Comparison of ENCODE assay signal across 20 cellular contexts in the genomic region with DNA sequence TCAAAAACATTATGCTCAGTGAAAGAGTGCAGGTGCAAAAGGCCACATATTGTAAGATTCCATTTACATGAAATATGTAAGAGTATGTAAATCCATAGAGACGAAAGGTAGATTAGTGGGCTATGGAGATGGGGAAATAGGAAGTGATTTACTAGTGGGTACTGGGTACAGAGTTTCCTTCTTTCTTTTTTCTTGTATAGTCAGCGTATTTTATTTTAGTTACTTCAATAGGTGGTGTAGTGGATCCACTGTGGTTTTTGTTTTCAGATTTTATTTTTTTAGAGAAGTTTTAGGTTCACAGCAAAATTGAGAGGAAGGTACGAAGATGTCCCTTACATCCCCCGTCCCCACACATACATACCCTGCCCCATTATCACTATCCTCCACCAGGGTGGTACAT. TPM values are rescaled to one million over a fixed set of nuclear protein-coding genes. Genes with fewer than 3 reads are reported as not detected.
DNase-seq lines count a peak whose midpoint lies in the region; ATAC-seq, FAIRE-seq and TF ChIP-seq lines count a peak whose summit lies in the region.
"Had no signal": no experiment of that assay in that cellular context is flagged by ENCODE, and none has a peak within 500 bp of the region (broad histone marks: within the 10 kb centered on the region; RNA-seq: fewer than 3 reads in every experiment).

No MANE protein-coding gene starts in this region.

- TF ChIP-seq POLR2A in A549 (IDR thresholded peaks at IDR 0.05; ENCODE audit: low read length), result no peak
- no peak for TF ChIP-seq POLR2A in IMR-90 (IDR thresholded peaks at IDR 0.05; ENCODE audit: low read depth, low read length)
- TF ChIP-seq POLR2A in K562 (conservative IDR thresholded peaks at IDR 0.05), result no peak
- TF ChIP-seq POLR2A in transverse colon (IDR thresholded peaks at IDR 0.05), result no peak

- H3K4ac ChIP-seq in IMR-90 (ENCODE audit: low read depth, low read length), result no peak overlapping the region

- H2AFZ ChIP-seq in IMR-90 (replicated peaks; ENCODE audit: low read length, poor library complexity) (no peak overlapping the region), K562 (ENCODE audit: low read depth, low read length) (no peak overlapping the region)

- no peaks in the 10 kb centered on the region for H3K79me2 ChIP-seq in K562 (ENCODE audit: control insufficient read depth, insufficient read depth, low read length)

- TF ChIP-seq CTCF in A549 (IDR thresholded peaks at IDR 0.05) (no peak), IMR-90 (conservative IDR thresholded peaks at IDR 0.05; ENCODE audit: low read depth, low read length) (no peak), K562 (IDR thresholded peaks at IDR 0.05 in 2 of 3, conservative IDR thresholded peaks at IDR 0.05 in 1 of 3; ENCODE audit: insufficient read depth in 2 of 3, low read depth in 1 of 3, low read length in 3 of 3) (no peak), transverse colon (IDR thresholded peaks at IDR 0.05) (no peak)

- H3K4me2 ChIP-seq in A549 (no peak overlapping the region), IMR-90 (ENCODE audit: low read depth, low read length) (no peak overlapping the region), K562 (ENCODE audit: insufficient read depth, low read length) (no peak overlapping the region)

- H3K9ac ChIP-seq in IMR-90 (ENCODE audit: low read depth, low read length) (no peak overlapping the region), K562 (ENCODE audit: insufficient read depth in 1 of 2, low read depth in 2 of 2, low read length in 2 of 2) (no peak overlapping the region)
- H3K9ac ChIP-seq: BLaER1 treated with 17β-estradiol and CSF1 and Interleukin-3, amounts not matched to agents 10 nM and 100 nM had no signal

- TF ChIP-seq EP300 in A549 (IDR thresholded peaks at IDR 0.05) (no peak), K562 (IDR thresholded peaks at IDR 0.05; ENCODE audit: low read length) (no peak), transverse colon (IDR thresholded peaks at IDR 0.05; ENCODE audit: low read depth) (no peak)

- H3K4me3 ChIP-seq in A549 (no peak overlapping the region), IMR-90 (ENCODE audit: insufficient read depth, low read depth, low read length) (no peak overlapping the region), K562 (no peak overlapping the region), transverse colon (no peak overlapping the region)
- H3K4me3 ChIP-seq: BLaER1 treated with 17β-estradiol and CSF1 and Interleukin-3, amounts not matched to agents 10 nM and 100 nM had no signal

- CTCF ChIA-PET in A549 (lab: Yijun Ruan, JAX) (no interaction called here), IMR-90 (lab: Yijun Ruan, JAX) (no interaction called here), K562 (lab: Yijun Ruan, JAX; ENCODE audit: low intra/inter-chr PET ratio) (no interaction called here)

- H4K5ac ChIP-seq in IMR-90 (ENCODE audit: low read depth, low read length), result no peak overlapping the region

- no peaks in the 10 kb centered on the region for H4K20me1 ChIP-seq in IMR-90 (ENCODE audit: insufficient read depth, low read length)
- H4K20me1 ChIP-seq in K562 (replicated peaks; ENCODE audit: control insufficient read depth, insufficient read depth, low read length), result no peaks in the 10 kb centered on the region
- H4K20me1 ChIP-seq: BLaER1 treated with 17β-estradiol and CSF1 and Interleukin-3, amounts not matched to agents 10 nM and 100 nM had no signal

- intact Hi-C loops in IMR-90 (cut with micrococcal nuclease), result no loop called here
- intact Hi-C loops in K562 (cut with micrococcal nuclease), result no loop called here
- intact Hi-C loops in transverse colon (cut with DNase I; ENCODE audit: low total_unique reads), result no loop called here

- no peaks in the 10 kb centered on the region for H3K9me3 ChIP-seq in A549
- no peaks in the 10 kb centered on the region for H3K9me3 ChIP-seq in IMR-90 (ENCODE audit: control insufficient read depth, insufficient read depth, low read length)
- no peaks in the 10 kb centered on the region for H3K9me3 ChIP-seq in K562 (replicated peaks; ENCODE audit: control insufficient read depth, insufficient read depth, low read depth, low read length)
- H3K9me3 ChIP-seq in transverse colon, result no peaks in the 10 kb centered on the region
- H3K9me3 ChIP-seq: BLaER1 treated with 17β-estradiol and CSF1 and Interleukin-3, amounts not matched to agents 10 nM and 100 nM; Caco-2 had no signal

- DNase-seq in A549 (ENCODE audit: low read depth in 1 of 2, low spot score in 1 of 2) (no peak), IMR-90 (no peak), K562 (ENCODE audit: extremely low read depth in 1 of 4, low spot score in 3 of 4) (no peak), NCI-H774 (lab: John Stamatoyannopoulos, UW) (no peak), transverse colon (no peak)
- DNase-seq: 8988T; AML-193; Caco-2; Calu3; CD4-positive, alpha-beta T cell; CD8-positive, alpha-beta T cell; DMS79 treated with DMSO at 0.1 percent for 48 hours; GF-D8 had no signal

- FAIRE-seq in A549 (lab: Jason Lieb, UNC) (no peak), K562 (lab: Jason Lieb, UNC) (no peak)
- FAIRE-seq: A204.1, D721Med, G401.6, GM12891, GM19239 had no signal

- H3K9me1 ChIP-seq in IMR-90 (ENCODE audit: insufficient read depth, low read length), result no peaks in the 10 kb centered on the region
- H3K9me1 ChIP-seq in K562 (ENCODE audit: control insufficient read depth, insufficient read depth, low read length), result no peaks in the 10 kb centered on the region

- H2BK120ac ChIP-seq in IMR-90 (ENCODE audit: low read depth, low read length), result no peak overlapping the region

- no peak overlapping the region for H2BK20ac ChIP-seq in IMR-90 (ENCODE audit: low read depth, low read length)

- in situ Hi-C loops in IMR-90 (cut with MboI; ENCODE audit: low sequenced_read_pairs) (no loop called here), K562 (cut with MboI) (no loop called here), transverse colon (cut with MboI; ENCODE audit: low pct_ligation_motif_present in 1 of 4, low pct_unique_long_range_greater_than_20kb in 1 of 4, low sequenced_read_pairs in 3 of 4) (no loop called here)

- no TSS peak for BruUV-seq in IMR-90 (replicated peaks; lab: Mats Ljungman, UMichigan)
- BruUV-seq in K562 (replicated peaks; lab: Mats Ljungman, UMichigan), result no TSS peak

- H2BK5ac ChIP-seq in IMR-90 (ENCODE audit: low read depth, low read length, poor library complexity, severe bottlenecking), result no peak overlapping the region

- WGBS in A549 (ENCODE audit: missing lambda C conversion rate), result 86% methylated on average over 4 of the region's 4 CpGs
- no CpG with 5 or more reads among the region's 4 CpGs for WGBS in IMR-90 (ENCODE audit: extremely low coverage in 2 of 2, insufficient read length in 1 of 2), 2 experiments
- 28% methylated on average over 4 of the region's 4 CpGs for WGBS in K562 (ENCODE audit: insufficient coverage, low coverage, missing lambda C conversion rate)
- 89 to 91% methylated on average over 4 of the region's 4 CpGs for WGBS in transverse colon (ENCODE audit: low coverage in 1 of 2), 2 donors

- dilution Hi-C loops in IMR-90 (cut with HindIII; ENCODE audit: low sequenced_read_pairs, unreplicated experiment), result no loop called here

- no peak for TF ChIP-seq RAD21 in A549 (conservative IDR thresholded peaks at IDR 0.05 in 1 of 2, IDR thresholded peaks at IDR 0.05 in 1 of 2)
- no peak for TF ChIP-seq RAD21 in IMR-90 (IDR thresholded peaks at IDR 0.05; ENCODE audit: low read length)
- TF ChIP-seq RAD21 in K562 (CRISPR knock-in tag; conservative IDR thresholded peaks at IDR 0.05 in 1 of 2, IDR thresholded peaks at IDR 0.05 in 1 of 2), result no peak

- H3K79me1 ChIP-seq in IMR-90 (ENCODE audit: low read depth in 1 of 2, low read length in 2 of 2), result no peaks in the 10 kb centered on the region

- H3K27me3 ChIP-seq in IMR-90 (ENCODE audit: control insufficient read depth, insufficient read depth, low read length) (no peaks in the 10 kb centered on the region), K562 (ENCODE audit: control insufficient read depth in 2 of 2, insufficient read depth in 2 of 2, low read length in 2 of 2) (no peaks in the 10 kb centered on the region; a peak in 1 of 5 replicates), transverse colon (no peaks in the 10 kb centered on the region)
- H3K27me3 ChIP-seq: BLaER1 treated with 17β-estradiol and CSF1 and Interleukin-3, amounts not matched to agents 10 nM and 100 nM had no signal

- no peak overlapping the region for H4K8ac ChIP-seq in IMR-90 (ENCODE audit: low read depth in 2 of 2, low read length in 2 of 2)

- no peak overlapping the region for H3K27ac ChIP-seq in A549
- H3K27ac ChIP-seq in IMR-90 (ENCODE audit: insufficient read depth, low read length), result no peak overlapping the region
- no peak overlapping the region for H3K27ac ChIP-seq in K562 (ENCODE audit: extremely low read depth, low read depth, low read length)
- no peak overlapping the region for H3K27ac ChIP-seq in transverse colon
- H3K27ac ChIP-seq: BLaER1 treated with 17β-estradiol and CSF1 and Interleukin-3, amounts not matched to agents 10 nM and 100 nM; C4-2B had no signal

- H4K91ac ChIP-seq in IMR-90 (ENCODE audit: insufficient read depth, low read depth, low read length), result no peak overlapping the region

- H3K14ac ChIP-seq in IMR-90 (replicated peaks; ENCODE audit: low read depth, low read length), result no peak overlapping the region

- H2AK5ac ChIP-seq in IMR-90 (ENCODE audit: low read depth, low read length), result no peak overlapping the region

- no peak overlapping the region for H2BK15ac ChIP-seq in IMR-90 (ENCODE audit: low read depth, low read length)

- no peak overlapping the region for H3K18ac ChIP-seq in IMR-90 (ENCODE audit: low read depth, low read length)

- no peaks in the 10 kb centered on the region for H3K4me1 ChIP-seq in A549
- H3K4me1 ChIP-seq in IMR-90 (ENCODE audit: control insufficient read depth, insufficient read depth, low read length), result no peaks in the 10 kb centered on the region
- H3K4me1 ChIP-seq in K562 (replicated peaks in 1 of 2; ENCODE audit: control insufficient read depth in 2 of 2, insufficient read depth in 2 of 2, low read length in 2 of 2), result no peaks in the 10 kb centered on the region
- no peaks in the 10 kb centered on the region for H3K4me1 ChIP-seq in transverse colon
- H3K4me1 ChIP-seq: Caco-2 had no signal

- no peak overlapping the region for H3K56ac ChIP-seq in IMR-90 (ENCODE audit: extremely low read depth, insufficient read depth, low read length)

- no peaks in the 10 kb centered on the region for H3K36me3 ChIP-seq in IMR-90 (ENCODE audit: control insufficient read depth, insufficient read depth, low read length)
- H3K36me3 ChIP-seq in K562 (ENCODE audit: control insufficient read depth, insufficient read depth, low read length), result no peaks in the 10 kb centered on the region
- no peaks in the 10 kb centered on the region for H3K36me3 ChIP-seq in transverse colon
- H3K36me3 ChIP-seq: BLaER1 treated with 17β-estradiol and CSF1 and Interleukin-3, amounts not matched to agents 10 nM and 100 nM had no signal

- H2AK9ac ChIP-seq in IMR-90 (replicated peaks; ENCODE audit: low read depth, low read length, poor library complexity), result no peak overlapping the region

- no peak overlapping the region for H3K23ac ChIP-seq in IMR-90 (ENCODE audit: low read depth, low read length)

- POLR2A ChIA-PET in A549 (lab: Yijun Ruan, JAX) (no interaction called here), IMR-90 (lab: Charles Lee; ENCODE audit: unreplicated experiment) (no interaction called here), K562 (lab: Yijun Ruan, JAX) (no interaction called here)

- ATAC-seq in A549 (no peak), IMR-90 (ENCODE audit: low read depth) (no peak), K562 (no peak)
- ATAC-seq: CD8-positive, alpha-beta T cell had no signal

RNA-seq across cellular contexts. Expression of a gene that starts 6.1 kb away (rescaled TPM):
- polyA plus RNA-seq in A549 (2011; rRNA removed) (23.9 and 25.4 TPM in 2 replicates), A549 (2017; fragmentation: RNase III; extraction: RNeasy Plus Mini Kit Qiagen cat#74134 plus additional on column Dnase treatment) (10.1 to 12.6 TPM (median 12.5 TPM) in 3 replicates), IMR-90 (2012; rRNA removed) (13.1 and 13.2 TPM in 2 replicates), K562 (2011; rRNA removed) (26.0 and 30.8 TPM in 2 replicates), K562 (2014; fragmentation: Illumina TruSeq; extraction: Trizol) (17.8 and 21.3 TPM in 2 replicates), K562 (2014; fragmentation: Nextera tagmentation; extraction: Ambion mirVana) (1 to 10 TPM; 1.1 to 2.4 TPM), K562 (2014; rRNA removed) (25.2 and 28.0 TPM in 2 replicates)
- polyA plus RNA-seq in A549 (2012; cell fraction: cytosol; rRNA removed), result 15.0 and 17.8 TPM in 2 replicates
- polyA plus RNA-seq in A549 (2012; cell fraction: nucleus; rRNA removed), result 65.9 and 71.3 TPM in 2 replicates
- 50.1 and 62.5 TPM in 2 replicates for polyA minus RNA-seq in A549 (2011; rRNA and poly(A)+ RNA removed)
- total RNA-seq in IMR-90 (2012; rRNA removed) (21.0 and 23.1 TPM in 2 replicates), K562 (2014; rRNA removed) (30.0 and 34.9 TPM in 2 replicates), K562 (2014; rRNA removed; fragmentation: Illumina TruSeq; extraction: Trizol) (20.9 and 23.9 TPM in 2 replicates), K562 (2015; rRNA removed; fragmentation: Illumina TruSeq; extraction: Trizol) (19.0 and 20.9 TPM in 2 replicates), K562 (2021) (37.3 and 46.7 TPM in 2 replicates), transverse colon (10 to 100 TPM in 1 of 4 donors, 1 to 10 TPM in 3; 1.1 to 51.1 (median 7.1) TPM)
- 4.5 and 5.6 TPM in 2 replicates for polyA plus RNA-seq in IMR-90 (2012; cell fraction: cytosol; rRNA removed)
- 23.8 and 35.4 TPM in 2 replicates for polyA plus RNA-seq in IMR-90 (2012; cell fraction: nucleus; rRNA removed; ENCODE audit: low replicate concordance)
- 193 and 304 TPM in 2 replicates for total RNA-seq in K562 (2011; cell fraction: chromatin; rRNA removed; ENCODE audit: low replicate concordance)
- total RNA-seq in K562 (2011; cell fraction: nucleolus; rRNA removed), result 86.6 and 105 TPM in 2 replicates
- total RNA-seq in K562 (2011; cell fraction: nucleoplasm; rRNA removed), result 123 and 135 TPM in 2 replicates
- polyA plus RNA-seq in K562 (2011; cell fraction: cytosol; rRNA removed), result 13.6 and 15.8 TPM in 2 replicates
- polyA plus RNA-seq in K562 (2011; cell fraction: nucleus; rRNA removed), result 104 and 133 TPM in 2 replicates
- 22.1 and 28.0 TPM in 2 replicates for polyA plus RNA-seq in K562 (2012)
- polyA minus RNA-seq in K562 (2011; rRNA and poly(A)+ RNA removed), result 51.7 and 64.4 TPM in 2 replicates
- polyA minus RNA-seq in K562 (2011; cell fraction: cytosol; rRNA and poly(A)+ RNA removed), result 28.1 and 34.5 TPM in 2 replicates
- 64.8 and 84.6 TPM in 2 replicates for polyA minus RNA-seq in K562 (2011; cell fraction: nucleus; rRNA and poly(A)+ RNA removed)
